23 cellular contexts compared by ENCODE assay signal in the genomic region with DNA sequence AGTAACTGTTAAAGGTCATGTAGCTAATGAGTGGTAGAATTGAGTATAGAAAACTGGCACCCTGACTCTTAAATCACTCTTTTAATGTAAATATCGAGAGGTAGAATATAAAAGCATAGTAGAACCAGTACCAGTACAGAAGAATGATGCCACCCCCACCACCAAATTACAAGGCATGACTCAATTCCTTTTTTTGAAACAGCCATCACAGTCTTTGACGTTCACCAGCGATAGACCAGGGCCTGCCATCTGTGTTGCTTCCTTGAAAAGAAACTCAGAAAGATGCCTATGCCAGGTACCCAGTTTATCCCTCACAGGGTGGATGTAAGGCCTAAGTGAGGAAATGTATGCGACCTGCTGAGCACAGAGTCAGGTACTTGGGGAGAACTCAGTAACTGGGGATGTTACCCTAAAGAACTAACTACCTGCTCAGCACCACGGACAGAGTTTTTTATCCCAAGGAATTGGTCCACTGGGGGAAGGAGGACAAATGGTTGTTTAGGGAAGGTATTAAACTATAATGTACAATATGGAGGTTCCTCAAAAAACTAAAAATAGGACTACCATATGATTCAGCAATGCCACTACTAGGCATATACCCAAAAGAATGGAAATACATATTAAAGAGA.
"Had no signal": no experiment of that assay in that cellular context is flagged by ENCODE, and none has a peak within 500 bp of the region (broad histone marks: within the 10 kb centered on the region; RNA-seq: fewer than 3 reads in every experiment).

No MANE protein-coding gene starts in this region.

- H3K4me3 Mint-ChIP-seq: activated CD4-positive, alpha-beta memory T cell treated with anti-CD3 and anti-CD28 coated beads, Interleukin-2, amount 10 ng/mL, durations not matched to agents 7 days and 5 days; activated CD4-positive, alpha-beta T cell treated with anti-CD3 and anti-CD28 coated beads, Interleukin-2, amount 10 ng/mL, durations not matched to agents 24 days and 14 days; activated naive CD4-positive, alpha-beta T cell treated with anti-CD3 and anti-CD28 coated beads for 36 hours; activated naive CD8-positive, alpha-beta T cell treated with anti-CD3 and anti-CD28 coated beads, Interleukin-2, amount 10 ng/mL, durations not matched to agents 7 days and 5 days; activated T-cell treated with anti-CD3 and anti-CD28 coated beads, Interleukin-2, amount 50 U/mL, for 72 hours; immature natural killer cell; neural crest cell; stimulated activated memory B cell treated with anti-CD40 and anti-IgM and Interleukin-4, amounts not matched to agents 10 μg/mL and 1 μg/mL and 100 μg/mL, for 72 hours; T-helper 17 cell had no signal

- DNase-seq: activated CD4-positive, alpha-beta memory T cell treated with anti-CD3 and anti-CD28 coated beads, Interleukin-2, amount 10 ng/mL, durations not matched to agents 7 days and 5 days; activated CD4-positive, alpha-beta T cell treated with anti-CD3 and anti-CD28 coated beads, Interleukin-2, amount 10 ng/mL, durations not matched to agents 24 days and 14 days; activated effector memory CD4-positive, alpha-beta T cell treated with Interleukin-2 at 50 U/mL for 16 hours; activated naive CD4-positive, alpha-beta T cell treated with anti-CD3 and anti-CD28 coated beads for 36 hours; activated naive CD8-positive, alpha-beta T cell treated with anti-CD3 and anti-CD28 coated beads, Interleukin-2, amount 10 ng/mL, durations not matched to agents 7 days and 5 days; activated T-cell treated with anti-CD3 and anti-CD28 coated beads, Interleukin-2, amount 50 U/mL, for 72 hours; amniotic stem cell; cerebellar nuclear complex; esophagus squamous epithelium; immature natural killer cell; left lung; retina; sigmoid colon; stimulated activated CD4-positive, alpha-beta T cell treated with anti-CD3 and anti-CD28 coated beads, Interleukin-15, amount 100 ng/mL, for 24 hours; stomach; T-helper 17 cell; transverse colon; uterus had no signal

- H3K4me1 ChIP-seq: esophagus squamous epithelium, gastroesophageal sphincter, left lung, sigmoid colon, stomach, transverse colon, uterus had no signal

- H3K4me3 ChIP-seq: coronary artery, esophagus squamous epithelium, gastroesophageal sphincter, left lung, sigmoid colon, smooth muscle cell, stomach, transverse colon, uterus had no signal

- H3K4me2 ChIP-seq: smooth muscle cell had no signal

- H3K9me3 Mint-ChIP-seq: activated CD4-positive, alpha-beta T cell treated with anti-CD3 and anti-CD28 coated beads, Interleukin-2, amount 10 ng/mL, durations not matched to agents 24 days and 14 days; activated naive CD8-positive, alpha-beta T cell treated with anti-CD3 and anti-CD28 coated beads, Interleukin-2, amount 10 ng/mL, durations not matched to agents 7 days and 5 days; neural crest cell had no signal

- H3K9me3 ChIP-seq: esophagus squamous epithelium, gastroesophageal sphincter, left lung, sigmoid colon, stomach, transverse colon, uterus had no signal

- H3K4me1 Mint-ChIP-seq: activated CD4-positive, alpha-beta memory T cell treated with anti-CD3 and anti-CD28 coated beads, Interleukin-2, amount 10 ng/mL, durations not matched to agents 7 days and 5 days; activated CD4-positive, alpha-beta T cell treated with anti-CD3 and anti-CD28 coated beads, Interleukin-2, amount 10 ng/mL, durations not matched to agents 24 days and 14 days; activated naive CD8-positive, alpha-beta T cell treated with anti-CD3 and anti-CD28 coated beads, Interleukin-2, amount 10 ng/mL, durations not matched to agents 7 days and 5 days; immature natural killer cell; neural crest cell; stimulated activated memory B cell treated with anti-CD40 and anti-IgM and Interleukin-4, amounts not matched to agents 10 μg/mL and 1 μg/mL and 100 μg/mL, for 72 hours; T-helper 17 cell had no signal

- ATAC-seq: activated T-cell treated with anti-CD3 and anti-CD28 coated beads, Interleukin-2, amount 50 U/mL, for 72 hours; gastroesophageal sphincter; left lung; stimulated activated memory B cell treated with anti-CD40 and anti-IgM and Interleukin-4, amounts not matched to agents 10 μg/mL and 1 μg/mL and 100 μg/mL, for 72 hours; T-helper 17 cell had no signal

- H3K36me3 Mint-ChIP-seq: activated naive CD8-positive, alpha-beta T cell treated with anti-CD3 and anti-CD28 coated beads, Interleukin-2, amount 10 ng/mL, durations not matched to agents 7 days and 5 days; immature natural killer cell; stimulated activated memory B cell treated with anti-CD40 and anti-IgM and Interleukin-4, amounts not matched to agents 10 μg/mL and 1 μg/mL and 100 μg/mL, for 72 hours had no signal

- H3K36me3 ChIP-seq: esophagus squamous epithelium, gastroesophageal sphincter, left lung, sigmoid colon, stomach, transverse colon, uterus had no signal

- H3K27ac Mint-ChIP-seq: activated CD4-positive, alpha-beta memory T cell treated with anti-CD3 and anti-CD28 coated beads, Interleukin-2, amount 10 ng/mL, durations not matched to agents 7 days and 5 days; activated CD4-positive, alpha-beta T cell treated with anti-CD3 and anti-CD28 coated beads, Interleukin-2, amount 10 ng/mL, durations not matched to agents 24 days and 14 days; activated naive CD4-positive, alpha-beta T cell treated with anti-CD3 and anti-CD28 coated beads for 36 hours; activated naive CD8-positive, alpha-beta T cell treated with anti-CD3 and anti-CD28 coated beads, Interleukin-2, amount 10 ng/mL, durations not matched to agents 7 days and 5 days; activated T-cell treated with anti-CD3 and anti-CD28 coated beads, Interleukin-2, amount 50 U/mL, for 72 hours; immature natural killer cell; stimulated activated memory B cell treated with anti-CD40 and anti-IgM and Interleukin-4, amounts not matched to agents 10 μg/mL and 1 μg/mL and 100 μg/mL, for 72 hours; T-helper 17 cell had no signal

- H3K27me3 ChIP-seq: esophagus squamous epithelium, gastroesophageal sphincter, left lung, sigmoid colon, stomach, transverse colon, uterus had no signal

- H3K27me3 Mint-ChIP-seq: activated CD4-positive, alpha-beta memory T cell treated with anti-CD3 and anti-CD28 coated beads, Interleukin-2, amount 10 ng/mL, durations not matched to agents 7 days and 5 days; activated CD4-positive, alpha-beta T cell treated with anti-CD3 and anti-CD28 coated beads, Interleukin-2, amount 10 ng/mL, durations not matched to agents 24 days and 14 days; activated naive CD8-positive, alpha-beta T cell treated with anti-CD3 and anti-CD28 coated beads, Interleukin-2, amount 10 ng/mL, durations not matched to agents 7 days and 5 days; stimulated activated memory B cell treated with anti-CD40 and anti-IgM and Interleukin-4, amounts not matched to agents 10 μg/mL and 1 μg/mL and 100 μg/mL, for 72 hours; T-helper 17 cell had no signal

- H3K27ac ChIP-seq: coronary artery, esophagus squamous epithelium, gastroesophageal sphincter, left lung, sigmoid colon, stomach, transverse colon, uterus had no signal
